Comparison of ENCODE assay signal across 18 cellular contexts in the genomic region with DNA sequence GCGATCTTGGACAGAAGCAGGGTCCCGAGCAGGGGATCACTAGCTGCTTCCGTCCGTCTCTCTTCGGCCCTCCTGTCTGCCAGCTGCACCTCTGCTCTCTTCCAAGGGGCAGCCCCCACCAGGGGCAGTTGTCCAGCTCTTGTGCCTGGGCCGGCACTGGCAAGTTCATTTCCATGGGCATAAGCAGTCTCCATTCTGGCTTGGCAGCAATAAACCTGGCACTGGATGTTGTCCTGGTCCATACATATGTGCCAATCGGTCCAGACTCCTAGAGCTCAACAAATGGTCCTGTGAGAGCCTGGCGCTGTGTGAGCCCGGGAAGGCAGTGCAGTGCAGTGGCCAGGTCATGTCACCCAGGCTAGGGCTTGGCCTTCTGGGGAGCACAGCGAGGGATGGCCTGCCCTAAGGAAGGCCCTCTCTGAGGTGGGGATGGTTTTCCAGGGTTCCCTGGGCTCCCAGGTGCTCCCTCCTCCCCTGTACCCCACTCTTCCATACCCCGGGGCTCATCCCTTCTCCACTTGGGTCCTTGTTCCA.
"Had no signal": no experiment of that assay in that cellular context is flagged by ENCODE, and none has a peak within 500 bp of the region (broad histone marks: within the 10 kb centered on the region; RNA-seq: fewer than 3 reads in every experiment).

No MANE protein-coding gene starts in this region.

- H3K4me3 ChIP-seq: K562 had no signal

- H3K36me3 Mint-ChIP-seq: IgD-negative memory B cell had no signal

- H3K4me3 Mint-ChIP-seq: IgD-negative memory B cell had no signal

- DNase-seq: Kasumi-1, MM.1S, NCI-H1092 treated with DMSO at 0.1 percent for 48 hours, NCI-H187, NCI-H2029, NCI-H2081 treated with DMSO at 0.1 percent for 48 hours, NCI-H226, NCI-H510A, NCI-H524 treated with DMSO at 0.1 percent for 48 hours, NCI-H774, SHP77, SK-N-SH had no signal

- ATAC-seq: K562 had no signal

- H3K9ac ChIP-seq: KMS-11, SK-N-SH had no signal

- H3K4me2 ChIP-seq: KMS-11, SK-N-SH had no signal

- H3K27ac ChIP-seq: HL-60, KMS-11, RWPE1 had no signal

- H3K9me3 ChIP-seq: SK-N-SH had no signal

- FAIRE-seq: HTR-8/SVneo, K562 had no signal

- H3K27ac Mint-ChIP-seq: IgD-negative memory B cell had no signal
